Comparison of ENCODE assay signal across 12 cellular contexts in the genomic region with DNA sequence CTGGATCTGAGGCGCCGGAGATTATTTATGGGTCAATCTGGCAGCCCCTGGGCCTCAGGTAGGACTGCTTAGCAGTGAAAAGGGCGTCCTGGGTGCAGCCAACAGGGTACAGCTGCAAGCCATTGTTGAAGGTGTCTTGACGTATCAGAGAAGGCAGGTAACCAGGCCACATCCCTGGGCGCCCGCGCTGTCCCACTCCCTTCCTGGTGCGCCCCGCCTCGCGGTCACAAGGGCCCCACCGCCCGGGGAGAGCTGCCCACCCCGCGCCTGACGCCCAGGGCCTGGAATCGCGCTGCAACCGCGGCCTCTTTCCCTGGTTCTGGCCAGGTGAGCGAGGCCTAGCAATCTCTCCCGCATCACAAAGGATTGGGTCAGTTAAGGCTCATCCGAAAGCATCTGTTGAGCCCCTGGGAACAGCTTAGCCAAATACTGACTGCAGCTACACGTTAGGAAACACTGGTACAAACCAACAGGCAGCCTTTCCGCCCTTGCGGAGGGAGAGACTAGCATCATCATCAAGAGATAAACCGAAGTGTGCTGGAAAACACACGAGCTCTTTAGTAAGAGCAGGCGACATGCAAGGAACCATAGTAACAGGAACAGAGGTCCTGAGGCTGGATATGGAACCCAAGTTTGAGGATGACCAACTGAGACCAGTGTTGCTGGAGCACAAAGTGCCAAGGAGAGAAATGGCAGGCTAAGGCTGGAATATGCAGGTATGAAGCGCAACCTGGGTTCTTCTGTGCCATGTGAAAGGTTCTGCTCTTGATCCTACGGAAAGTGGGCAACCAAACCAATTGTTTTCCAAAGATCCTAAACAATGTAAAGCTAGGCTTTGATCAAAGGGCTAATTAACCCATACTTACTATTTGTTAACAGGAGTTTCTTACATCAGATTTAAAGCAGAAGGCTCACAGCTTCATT. TPM values are rescaled to one million over a fixed set of nuclear protein-coding genes. Genes with fewer than 3 reads are reported as not detected.
DNase-seq lines count a peak whose midpoint lies in the region; ATAC-seq and TF ChIP-seq lines count a peak whose summit lies in the region.
"Had no signal": no experiment of that assay in that cellular context is flagged by ENCODE, and none has a peak within 500 bp of the region (broad histone marks: within the 10 kb centered on the region; RNA-seq: fewer than 3 reads in every experiment).

No MANE protein-coding gene starts in this region.

- peaks cover 18 to 44% (median 37%) of the 10 kb centered on the region in 10 experiments for H3K4me1 ChIP-seq in BLaER1 treated with 17β-estradiol and CSF1 and Interleukin-3, amounts not matched to agents 10 nM and 100 nM
- peaks cover 19% of the 10 kb centered on the region for H3K4me1 ChIP-seq in CD8-positive, alpha-beta memory T cell (ENCODE audit: insufficient read depth, low read length)

- ATAC-seq in memory B cell (ENCODE audit: low read depth) = no peak

- DNase-seq in SW480 (ENCODE audit: low spot score) (peak; percentile 4), memory B cell (ENCODE audit: low spot score in 2 of 2) (no peak), dedifferentiated amniotic fluid mesenchymal stem cell (ENCODE audit: extremely low spot score) (no peak), CD14-positive monocyte (ENCODE audit: low spot score) (no peak), NCI-H1048 (lab: John Stamatoyannopoulos, UW) (no peak)
- no peak for DNase-seq in CD8-positive, alpha-beta memory T cell
- DNase-seq: activated CD4-positive, CD25-positive, alpha-beta regulatory T cell treated with anti-CD3 and anti-CD28 coated beads, Interleukin-2, amount 50 U/mL, for 72 hours; colonic mucosa; immature natural killer cell; NCI-H510A had no signal

- H3K27me3 ChIP-seq in BLaER1 treated with 17β-estradiol and CSF1 and Interleukin-3, amounts not matched to agents 10 nM and 100 nM = no peaks in the 10 kb centered on the region
- no peaks in the 10 kb centered on the region for H3K27me3 ChIP-seq in CD8-positive, alpha-beta memory T cell (ENCODE audit: insufficient read depth, low read length, poor library complexity, severe bottlenecking)
- H3K27me3 ChIP-seq: colonic mucosa had no signal

- no peaks in the 10 kb centered on the region for H3K9me3 Mint-ChIP-seq in memory B cell
- H3K9me3 Mint-ChIP-seq in CD8-positive, alpha-beta memory T cell = no peaks in the 10 kb centered on the region
- peaks cover 0 to 8% (median 3%) of the 10 kb centered on the region in 7 donors for H3K9me3 Mint-ChIP-seq in CD14-positive monocyte
- H3K9me3 Mint-ChIP-seq: immature natural killer cell had no signal

- peak overlapping the region in 7 of 11 experiments; percentile 11 to 96 (median 28); a peak in 9 of 22 replicates for H3K27ac ChIP-seq in BLaER1 treated with 17β-estradiol and CSF1 and Interleukin-3, amounts not matched to agents 10 nM and 100 nM
- H3K27ac ChIP-seq in CD8-positive, alpha-beta memory T cell (ENCODE audit: low read depth, low read length) = no peak overlapping the region
- H3K27ac ChIP-seq: colonic mucosa had no signal

- H3K4me3 Mint-ChIP-seq in memory B cell (no peak overlapping the region), CD14-positive monocyte (no peak overlapping the region)
- peak overlapping the region in 1 of 7 donors; percentile 25 for H3K4me3 Mint-ChIP-seq in CD8-positive, alpha-beta memory T cell
- H3K4me3 Mint-ChIP-seq: immature natural killer cell had no signal

- H3K36me3 Mint-ChIP-seq in memory B cell = peaks cover 28% of the 10 kb centered on the region
- H3K36me3 Mint-ChIP-seq in CD8-positive, alpha-beta memory T cell = peaks cover 18 to 66% (median 20%) of the 10 kb centered on the region in 3 donors
- peaks cover 33 to 49% of the 10 kb centered on the region in 2 donors for H3K36me3 Mint-ChIP-seq in CD14-positive monocyte

- intact Hi-C loops in CD14-positive monocyte (cut with micrococcal nuclease) = loop anchor here in 1 of 2 donors (5.0 kb wide), 1 partner anchor 972 kb away; the partner anchor contains the start of gene ZCCHC9

- no peak for TF ChIP-seq CTCF in CD14-positive monocyte (IDR thresholded peaks at IDR 0.05)

- peak; percentile 33 for TF ChIP-seq POLR2A in GM19099 (IDR thresholded peaks at IDR 0.05; ENCODE audit: extremely low read depth, insufficient read length, low read depth)

- peak overlapping the region in 4 of 11 experiments; percentile 13 to 31 (median 22); a peak in 2 of 22 replicates for H3K9ac ChIP-seq in BLaER1 treated with 17β-estradiol and CSF1 and Interleukin-3, amounts not matched to agents 10 nM and 100 nM

- H3K27ac Mint-ChIP-seq in memory B cell (peak overlapping the region; percentile 97), CD14-positive monocyte (peak overlapping the region in 3 of 7 donors; percentile 38 to 60 (median 42))
- peak overlapping the region in 2 of 8 donors; percentile 24 to 42 for H3K27ac Mint-ChIP-seq in CD8-positive, alpha-beta memory T cell

- H3K9me3 ChIP-seq in BLaER1 treated with 17β-estradiol and CSF1 and Interleukin-3, amounts not matched to agents 10 nM and 100 nM (replicated peaks in 1 of 11) = peaks cover 2 to 8% (median 6%) of the 10 kb centered on the region in 11 experiments; a peak in 16 of 22 replicates
- no peaks in the 10 kb centered on the region for H3K9me3 ChIP-seq in CD8-positive, alpha-beta memory T cell (ENCODE audit: low read length)
- H3K9me3 ChIP-seq: colonic mucosa had no signal

- CTCF ChIA-PET in CD8-positive, alpha-beta memory T cell (lab: Charles Lee) = interaction anchor here (0.5 kb wide), 1 partner anchor 16 kb away, joined by 3 read pairs; no protein-coding TSS in a partner anchor

- H3K4me3 ChIP-seq in BLaER1 treated with 17β-estradiol and CSF1 and Interleukin-3, amounts not matched to agents 10 nM and 100 nM = no peak overlapping the region; a peak in 1 of 20 replicates
- no peak overlapping the region for H3K4me3 ChIP-seq in CD8-positive, alpha-beta memory T cell (ENCODE audit: low read length)
- H3K4me3 ChIP-seq: colonic mucosa had no signal

- peaks cover 27% of the 10 kb centered on the region for H3K4me1 Mint-ChIP-seq in memory B cell
- H3K4me1 Mint-ChIP-seq in CD8-positive, alpha-beta memory T cell = peaks cover 30 to 44% (median 44%) of the 10 kb centered on the region in 3 donors
- H3K4me1 Mint-ChIP-seq in CD14-positive monocyte = peaks cover 13% of the 10 kb centered on the region

- peaks cover 0 to 38% (median 21%) of the 10 kb centered on the region in 11 experiments; a peak in 15 of 22 replicates for H4K20me1 ChIP-seq in BLaER1 treated with 17β-estradiol and CSF1 and Interleukin-3, amounts not matched to agents 10 nM and 100 nM

- H3K36me3 ChIP-seq in BLaER1 treated with 17β-estradiol and CSF1 and Interleukin-3, amounts not matched to agents 10 nM and 100 nM = peaks cover 38 to 56% (median 50%) of the 10 kb centered on the region in 11 experiments
- H3K36me3 ChIP-seq in CD8-positive, alpha-beta memory T cell (ENCODE audit: insufficient read depth, low read length) = peaks cover 13% of the 10 kb centered on the region

- peak overlapping the region in 8 of 11 experiments; percentile 3 to 94 (median 45); a peak in 11 of 22 replicates for H3K4me2 ChIP-seq in BLaER1 treated with 17β-estradiol and CSF1 and Interleukin-3, amounts not matched to agents 10 nM and 100 nM

- H3K27me3 Mint-ChIP-seq in memory B cell (no peaks in the 10 kb centered on the region), CD14-positive monocyte (ENCODE audit: low read depth in 3 of 3) (peaks cover 0 to 1% (median 0%) of the 10 kb centered on the region in 3 donors)
- H3K27me3 Mint-ChIP-seq in CD8-positive, alpha-beta memory T cell = peaks cover 0 to 4% of the 10 kb centered on the region in 2 donors

- POLR2A ChIA-PET in CD8-positive, alpha-beta memory T cell (lab: Charles Lee) = interaction anchor here (0.5 kb wide), 1 partner anchor 1619 kb away, joined by 3 read pairs; no protein-coding TSS in a partner anchor

RNA-seq across cellular contexts. Expression of gene RPS23, which starts 3.5 kb away (rescaled TPM):
- 1,000 to 10,000 TPM; 2,179 to 2,206 TPM for total RNA-seq in CD8-positive, alpha-beta memory T cell
- 2,576 TPM for polyA plus RNA-seq in CD8-positive, alpha-beta memory T cell
- polyA plus RNA-seq in CD14-positive monocyte = 1,000 to 10,000 TPM; 1,200 to 1,267 TPM
